1 cellular context compared by ENCODE assay signal in the genomic region with DNA sequence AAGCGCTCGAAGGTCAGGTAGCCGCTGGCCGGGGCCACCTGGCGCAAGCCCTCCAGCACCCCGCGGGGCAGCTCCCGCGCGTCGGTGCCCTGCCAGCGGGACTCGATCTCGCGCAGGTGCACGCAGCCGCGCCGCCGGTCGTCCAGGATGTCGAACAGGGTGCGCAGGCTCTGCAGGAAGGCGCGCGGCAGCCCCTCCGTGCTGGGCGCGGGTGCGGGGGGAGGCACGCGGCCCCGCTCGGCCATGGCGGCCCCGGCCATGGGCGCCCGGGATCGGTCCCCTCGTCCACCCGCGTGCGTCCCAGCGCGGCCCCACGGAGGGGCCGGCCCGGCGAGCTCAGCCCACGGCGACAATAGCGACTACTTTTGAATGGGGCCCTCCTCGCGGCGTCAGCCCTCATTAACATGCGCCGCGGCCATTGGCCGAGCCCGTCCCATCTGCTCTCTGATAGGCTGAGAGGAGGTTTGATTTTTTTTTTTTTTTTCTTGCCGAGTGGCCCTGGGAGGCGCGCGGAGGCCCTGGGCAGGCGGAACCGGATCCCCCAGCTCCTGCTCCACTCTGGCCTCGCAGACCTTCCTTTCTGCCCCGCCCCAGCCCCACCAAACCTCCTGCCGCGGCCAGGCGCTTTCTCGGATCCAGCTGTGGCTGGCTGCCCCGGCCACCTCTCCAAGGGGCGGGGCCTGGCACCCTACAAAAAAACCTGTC.
TF ChIP-seq lines count a peak whose summit lies in the region.

A gene with protein sequence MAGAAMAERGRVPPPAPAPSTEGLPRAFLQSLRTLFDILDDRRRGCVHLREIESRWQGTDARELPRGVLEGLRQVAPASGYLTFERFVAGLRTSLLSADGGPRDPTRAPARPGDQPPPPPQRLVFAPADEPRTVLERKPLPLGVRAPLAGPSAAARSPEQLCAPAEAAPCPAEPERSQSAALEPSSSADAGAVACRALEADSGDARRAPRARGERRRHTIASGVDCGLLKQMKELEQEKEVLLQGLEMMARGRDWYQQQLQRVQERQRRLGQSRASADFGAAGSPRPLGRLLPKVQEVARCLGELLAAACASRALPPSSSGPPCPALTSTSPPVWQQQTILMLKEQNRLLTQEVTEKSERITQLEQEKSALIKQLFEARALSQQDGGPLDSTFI (minus strand): TSS at position 357 of the 705 bp plus-strand sequence. CDS start 97 bp downstream, at position 260.

TF ChIP-seq in HepG2, 621 proteins besides CTCF, POLR2A, EP300 and RAD21 (continued from another document and continues in another):
- TF ChIP-seq, protein P1, sequence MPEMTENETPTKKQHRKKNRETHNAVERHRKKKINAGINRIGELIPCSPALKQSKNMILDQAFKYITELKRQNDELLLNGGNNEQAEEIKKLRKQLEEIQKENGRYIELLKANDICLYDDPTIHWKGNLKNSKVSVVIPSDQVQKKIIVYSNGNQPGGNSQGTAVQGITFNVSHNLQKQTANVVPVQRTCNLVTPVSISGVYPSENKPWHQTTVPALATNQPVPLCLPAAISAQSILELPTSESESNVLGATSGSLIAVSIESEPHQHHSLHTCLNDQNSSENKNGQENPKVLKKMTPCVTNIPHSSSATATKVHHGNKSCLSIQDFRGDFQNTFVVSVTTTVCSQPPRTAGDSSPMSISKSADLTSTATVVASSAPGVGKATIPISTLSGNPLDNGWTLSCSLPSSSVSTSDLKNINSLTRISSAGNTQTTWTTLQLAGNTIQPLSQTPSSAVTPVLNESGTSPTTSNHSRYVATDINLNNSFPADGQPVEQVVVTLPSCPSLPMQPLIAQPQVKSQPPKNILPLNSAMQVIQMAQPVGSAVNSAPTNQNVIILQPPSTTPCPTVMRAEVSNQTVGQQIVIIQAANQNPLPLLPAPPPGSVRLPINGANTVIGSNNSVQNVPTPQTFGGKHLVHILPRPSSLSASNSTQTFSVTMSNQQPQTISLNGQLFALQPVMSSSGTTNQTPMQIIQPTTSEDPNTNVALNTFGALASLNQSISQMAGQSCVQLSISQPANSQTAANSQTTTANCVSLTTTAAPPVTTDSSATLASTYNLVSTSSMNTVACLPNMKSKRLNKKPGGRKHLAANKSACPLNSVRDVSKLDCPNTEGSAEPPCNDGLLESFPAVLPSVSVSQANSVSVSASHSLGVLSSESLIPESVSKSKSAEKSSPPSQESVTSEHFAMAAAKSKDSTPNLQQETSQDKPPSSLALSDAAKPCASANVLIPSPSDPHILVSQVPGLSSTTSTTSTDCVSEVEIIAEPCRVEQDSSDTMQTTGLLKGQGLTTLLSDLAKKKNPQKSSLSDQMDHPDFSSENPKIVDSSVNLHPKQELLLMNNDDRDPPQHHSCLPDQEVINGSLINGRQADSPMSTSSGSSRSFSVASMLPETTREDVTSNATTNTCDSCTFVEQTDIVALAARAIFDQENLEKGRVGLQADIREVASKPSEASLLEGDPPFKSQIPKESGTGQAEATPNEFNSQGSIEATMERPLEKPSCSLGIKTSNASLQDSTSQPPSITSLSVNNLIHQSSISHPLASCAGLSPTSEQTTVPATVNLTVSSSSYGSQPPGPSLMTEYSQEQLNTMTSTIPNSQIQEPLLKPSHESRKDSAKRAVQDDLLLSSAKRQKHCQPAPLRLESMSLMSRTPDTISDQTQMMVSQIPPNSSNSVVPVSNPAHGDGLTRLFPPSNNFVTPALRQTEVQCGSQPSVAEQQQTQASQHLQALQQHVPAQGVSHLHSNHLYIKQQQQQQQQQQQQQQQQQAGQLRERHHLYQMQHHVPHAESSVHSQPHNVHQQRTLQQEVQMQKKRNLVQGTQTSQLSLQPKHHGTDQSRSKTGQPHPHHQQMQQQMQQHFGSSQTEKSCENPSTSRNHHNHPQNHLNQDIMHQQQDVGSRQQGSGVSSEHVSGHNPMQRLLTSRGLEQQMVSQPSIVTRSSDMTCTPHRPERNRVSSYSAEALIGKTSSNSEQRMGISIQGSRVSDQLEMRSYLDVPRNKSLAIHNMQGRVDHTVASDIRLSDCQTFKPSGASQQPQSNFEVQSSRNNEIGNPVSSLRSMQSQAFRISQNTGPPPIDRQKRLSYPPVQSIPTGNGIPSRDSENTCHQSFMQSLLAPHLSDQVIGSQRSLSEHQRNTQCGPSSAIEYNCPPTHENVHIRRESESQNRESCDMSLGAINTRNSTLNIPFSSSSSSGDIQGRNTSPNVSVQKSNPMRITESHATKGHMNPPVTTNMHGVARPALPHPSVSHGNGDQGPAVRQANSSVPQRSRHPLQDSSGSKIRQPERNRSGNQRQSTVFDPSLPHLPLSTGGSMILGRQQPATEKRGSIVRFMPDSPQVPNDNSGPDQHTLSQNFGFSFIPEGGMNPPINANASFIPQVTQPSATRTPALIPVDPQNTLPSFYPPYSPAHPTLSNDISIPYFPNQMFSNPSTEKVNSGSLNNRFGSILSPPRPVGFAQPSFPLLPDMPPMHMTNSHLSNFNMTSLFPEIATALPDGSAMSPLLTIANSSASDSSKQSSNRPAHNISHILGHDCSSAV (CRISPR knock-in tag; IDR thresholded peaks at IDR 0.05; ENCODE audit: borderline replicate concordance): no peak
- TF ChIP-seq PTBP1 (IDR thresholded peaks at IDR 0.05; ENCODE audit: low read depth, low read length, poor library complexity, severe bottlenecking) (no peak), SNAI1 (CRISPR knock-in tag; IDR thresholded peaks at IDR 0.05; ENCODE audit: borderline replicate concordance) (no peak), EEA1 (CRISPR knock-in tag; IDR thresholded peaks at IDR 0.05; ENCODE audit: borderline replicate concordance) (no peak), ZNF256 (CRISPR knock-in tag; conservative IDR thresholded peaks at IDR 0.05) (no peak), FOSL1 (CRISPR knock-in tag; IDR thresholded peaks at IDR 0.05; ENCODE audit: borderline replicate concordance) (no peak), ZNF660 (CRISPR knock-in tag; IDR thresholded peaks at IDR 0.05; ENCODE audit: borderline replicate concordance, low read depth) (no peak), ZNF292 (CRISPR knock-in tag; IDR thresholded peaks at IDR 0.05; ENCODE audit: borderline replicate concordance, low read depth) (no peak), ZNF773 (CRISPR knock-in tag; IDR thresholded peaks at IDR 0.05; ENCODE audit: borderline replicate concordance) (no peak), HDAC1 (CRISPR knock-in tag; IDR thresholded peaks at IDR 0.05) (peak; percentile 51; the same call in 1 of the 2 replicates), JUNB (CRISPR knock-in tag; IDR thresholded peaks at IDR 0.05; ENCODE audit: borderline replicate concordance) (no peak), ZNF879 (CRISPR knock-in tag; IDR thresholded peaks at IDR 0.05) (no peak), ZNF225 (CRISPR knock-in tag; IDR thresholded peaks at IDR 0.05) (no peak), SETDB1 (CRISPR knock-in tag; IDR thresholded peaks at IDR 0.05; ENCODE audit: borderline replicate concordance) (no peak), ZNF331 (CRISPR knock-in tag; IDR thresholded peaks at IDR 0.05) (no peak), ZNF205 (CRISPR knock-in tag; IDR thresholded peaks at IDR 0.05) (no peak), ZC3H4 (CRISPR knock-in tag; IDR thresholded peaks at IDR 0.05; ENCODE audit: borderline replicate concordance) (no peak), ATF1 (CRISPR knock-in tag; IDR thresholded peaks at IDR 0.05) (no peak), ZNF7 (CRISPR knock-in tag; IDR thresholded peaks at IDR 0.05) (no peak), ZNF562 (CRISPR knock-in tag; IDR thresholded peaks at IDR 0.05; ENCODE audit: borderline replicate concordance) (no peak), ZNF607 (CRISPR knock-in tag; IDR thresholded peaks at IDR 0.05; ENCODE audit: borderline replicate concordance) (0 out of 2 replicates have a peak, but pooled peaks have one; percentile 67), ZNF703 (CRISPR knock-in tag; IDR thresholded peaks at IDR 0.05; ENCODE audit: borderline replicate concordance) (no peak), PHF21A (CRISPR knock-in tag; IDR thresholded peaks at IDR 0.05) (peak; percentile 91), KLF6 (CRISPR knock-in tag; IDR thresholded peaks at IDR 0.05) (no peak)
- TF ChIP-seq, protein P2, sequence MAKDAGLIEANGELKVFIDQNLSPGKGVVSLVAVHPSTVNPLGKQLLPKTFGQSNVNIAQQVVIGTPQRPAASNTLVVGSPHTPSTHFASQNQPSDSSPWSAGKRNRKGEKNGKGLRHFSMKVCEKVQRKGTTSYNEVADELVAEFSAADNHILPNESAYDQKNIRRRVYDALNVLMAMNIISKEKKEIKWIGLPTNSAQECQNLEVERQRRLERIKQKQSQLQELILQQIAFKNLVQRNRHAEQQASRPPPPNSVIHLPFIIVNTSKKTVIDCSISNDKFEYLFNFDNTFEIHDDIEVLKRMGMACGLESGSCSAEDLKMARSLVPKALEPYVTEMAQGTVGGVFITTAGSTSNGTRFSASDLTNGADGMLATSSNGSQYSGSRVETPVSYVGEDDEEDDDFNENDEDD (CRISPR knock-in tag; IDR thresholded peaks at IDR 0.05; ENCODE audit: borderline replicate concordance): peak; percentile 60; the same call in 1 of the 2 replicates
- TF ChIP-seq, protein P3, sequence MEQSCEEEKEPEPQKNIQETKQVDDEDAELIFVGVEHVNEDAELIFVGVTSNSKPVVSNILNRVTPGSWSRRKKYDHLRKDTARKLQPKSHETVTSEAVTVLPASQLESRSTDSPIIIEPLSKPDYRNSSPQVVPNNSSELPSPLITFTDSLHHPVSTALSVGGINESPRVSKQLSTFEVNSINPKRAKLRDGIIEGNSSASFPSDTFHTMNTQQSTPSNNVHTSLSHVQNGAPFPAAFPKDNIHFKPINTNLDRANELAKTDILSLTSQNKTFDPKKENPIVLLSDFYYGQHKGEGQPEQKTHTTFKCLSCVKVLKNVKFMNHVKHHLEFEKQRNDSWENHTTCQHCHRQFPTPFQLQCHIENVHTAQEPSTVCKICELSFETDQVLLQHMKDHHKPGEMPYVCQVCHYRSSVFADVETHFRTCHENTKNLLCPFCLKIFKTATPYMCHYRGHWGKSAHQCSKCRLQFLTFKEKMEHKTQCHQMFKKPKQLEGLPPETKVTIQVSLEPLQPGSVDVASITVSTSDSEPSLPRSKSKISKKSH (CRISPR knock-in tag; IDR thresholded peaks at IDR 0.05; ENCODE audit: borderline replicate concordance): no peak
- TF ChIP-seq, protein P4, sequence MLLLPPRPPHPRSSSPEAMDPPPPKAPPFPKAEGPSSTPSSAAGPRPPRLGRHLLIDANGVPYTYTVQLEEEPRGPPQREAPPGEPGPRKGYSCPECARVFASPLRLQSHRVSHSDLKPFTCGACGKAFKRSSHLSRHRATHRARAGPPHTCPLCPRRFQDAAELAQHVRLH (CRISPR knock-in tag; IDR thresholded peaks at IDR 0.05; ENCODE audit: borderline replicate concordance, low read depth): no peak
- TF ChIP-seq, protein P5, sequence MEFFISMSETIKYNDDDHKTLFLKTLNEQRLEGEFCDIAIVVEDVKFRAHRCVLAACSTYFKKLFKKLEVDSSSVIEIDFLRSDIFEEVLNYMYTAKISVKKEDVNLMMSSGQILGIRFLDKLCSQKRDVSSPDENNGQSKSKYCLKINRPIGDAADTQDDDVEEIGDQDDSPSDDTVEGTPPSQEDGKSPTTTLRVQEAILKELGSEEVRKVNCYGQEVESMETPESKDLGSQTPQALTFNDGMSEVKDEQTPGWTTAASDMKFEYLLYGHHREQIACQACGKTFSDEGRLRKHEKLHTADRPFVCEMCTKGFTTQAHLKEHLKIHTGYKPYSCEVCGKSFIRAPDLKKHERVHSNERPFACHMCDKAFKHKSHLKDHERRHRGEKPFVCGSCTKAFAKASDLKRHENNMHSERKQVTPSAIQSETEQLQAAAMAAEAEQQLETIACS (CRISPR knock-in tag; IDR thresholded peaks at IDR 0.05): no peak
- TF ChIP-seq, protein P6, sequence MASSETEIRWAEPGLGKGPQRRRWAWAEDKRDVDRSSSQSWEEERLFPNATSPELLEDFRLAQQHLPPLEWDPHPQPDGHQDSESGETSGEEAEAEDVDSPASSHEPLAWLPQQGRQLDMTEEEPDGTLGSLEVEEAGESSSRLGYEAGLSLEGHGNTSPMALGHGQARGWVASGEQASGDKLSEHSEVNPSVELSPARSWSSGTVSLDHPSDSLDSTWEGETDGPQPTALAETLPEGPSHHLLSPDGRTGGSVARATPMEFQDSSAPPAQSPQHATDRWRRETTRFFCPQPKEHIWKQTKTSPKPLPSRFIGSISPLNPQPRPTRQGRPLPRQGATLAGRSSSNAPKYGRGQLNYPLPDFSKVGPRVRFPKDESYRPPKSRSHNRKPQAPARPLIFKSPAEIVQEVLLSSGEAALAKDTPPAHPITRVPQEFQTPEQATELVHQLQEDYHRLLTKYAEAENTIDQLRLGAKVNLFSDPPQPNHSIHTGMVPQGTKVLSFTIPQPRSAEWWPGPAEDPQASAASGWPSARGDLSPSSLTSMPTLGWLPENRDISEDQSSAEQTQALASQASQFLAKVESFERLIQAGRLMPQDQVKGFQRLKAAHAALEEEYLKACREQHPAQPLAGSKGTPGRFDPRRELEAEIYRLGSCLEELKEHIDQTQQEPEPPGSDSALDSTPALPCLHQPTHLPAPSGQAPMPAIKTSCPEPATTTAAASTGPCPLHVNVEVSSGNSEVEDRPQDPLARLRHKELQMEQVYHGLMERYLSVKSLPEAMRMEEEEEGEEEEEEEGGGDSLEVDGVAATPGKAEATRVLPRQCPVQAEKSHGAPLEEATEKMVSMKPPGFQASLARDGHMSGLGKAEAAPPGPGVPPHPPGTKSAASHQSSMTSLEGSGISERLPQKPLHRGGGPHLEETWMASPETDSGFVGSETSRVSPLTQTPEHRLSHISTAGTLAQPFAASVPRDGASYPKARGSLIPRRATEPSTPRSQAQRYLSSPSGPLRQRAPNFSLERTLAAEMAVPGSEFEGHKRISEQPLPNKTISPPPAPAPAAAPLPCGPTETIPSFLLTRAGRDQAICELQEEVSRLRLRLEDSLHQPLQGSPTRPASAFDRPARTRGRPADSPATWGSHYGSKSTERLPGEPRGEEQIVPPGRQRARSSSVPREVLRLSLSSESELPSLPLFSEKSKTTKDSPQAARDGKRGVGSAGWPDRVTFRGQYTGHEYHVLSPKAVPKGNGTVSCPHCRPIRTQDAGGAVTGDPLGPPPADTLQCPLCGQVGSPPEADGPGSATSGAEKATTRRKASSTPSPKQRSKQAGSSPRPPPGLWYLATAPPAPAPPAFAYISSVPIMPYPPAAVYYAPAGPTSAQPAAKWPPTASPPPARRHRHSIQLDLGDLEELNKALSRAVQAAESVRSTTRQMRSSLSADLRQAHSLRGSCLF (CRISPR knock-in tag; IDR thresholded peaks at IDR 0.05; ENCODE audit: borderline replicate concordance): no peak
- TF ChIP-seq, protein P7, sequence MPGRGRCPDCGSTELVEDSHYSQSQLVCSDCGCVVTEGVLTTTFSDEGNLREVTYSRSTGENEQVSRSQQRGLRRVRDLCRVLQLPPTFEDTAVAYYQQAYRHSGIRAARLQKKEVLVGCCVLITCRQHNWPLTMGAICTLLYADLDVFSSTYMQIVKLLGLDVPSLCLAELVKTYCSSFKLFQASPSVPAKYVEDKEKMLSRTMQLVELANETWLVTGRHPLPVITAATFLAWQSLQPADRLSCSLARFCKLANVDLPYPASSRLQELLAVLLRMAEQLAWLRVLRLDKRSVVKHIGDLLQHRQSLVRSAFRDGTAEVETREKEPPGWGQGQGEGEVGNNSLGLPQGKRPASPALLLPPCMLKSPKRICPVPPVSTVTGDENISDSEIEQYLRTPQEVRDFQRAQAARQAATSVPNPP (CRISPR knock-in tag; IDR thresholded peaks at IDR 0.05): no peak
- TF ChIP-seq, protein P8, sequence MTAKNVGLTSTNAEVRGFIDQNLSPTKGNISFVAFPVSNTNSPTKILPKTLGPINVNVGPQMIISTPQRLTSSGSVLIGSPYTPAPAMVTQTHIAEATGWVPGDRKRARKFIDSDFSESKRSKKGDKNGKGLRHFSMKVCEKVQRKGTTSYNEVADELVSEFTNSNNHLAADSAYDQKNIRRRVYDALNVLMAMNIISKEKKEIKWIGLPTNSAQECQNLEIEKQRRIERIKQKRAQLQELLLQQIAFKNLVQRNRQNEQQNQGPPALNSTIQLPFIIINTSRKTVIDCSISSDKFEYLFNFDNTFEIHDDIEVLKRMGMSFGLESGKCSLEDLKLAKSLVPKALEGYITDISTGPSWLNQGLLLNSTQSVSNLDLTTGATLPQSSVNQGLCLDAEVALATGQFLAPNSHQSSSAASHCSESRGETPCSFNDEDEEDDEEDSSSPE (CRISPR knock-in tag; IDR thresholded peaks at IDR 0.05): peak; percentile 73
